ENCODE assay signal across 19 cellular contexts in the genomic region with DNA sequence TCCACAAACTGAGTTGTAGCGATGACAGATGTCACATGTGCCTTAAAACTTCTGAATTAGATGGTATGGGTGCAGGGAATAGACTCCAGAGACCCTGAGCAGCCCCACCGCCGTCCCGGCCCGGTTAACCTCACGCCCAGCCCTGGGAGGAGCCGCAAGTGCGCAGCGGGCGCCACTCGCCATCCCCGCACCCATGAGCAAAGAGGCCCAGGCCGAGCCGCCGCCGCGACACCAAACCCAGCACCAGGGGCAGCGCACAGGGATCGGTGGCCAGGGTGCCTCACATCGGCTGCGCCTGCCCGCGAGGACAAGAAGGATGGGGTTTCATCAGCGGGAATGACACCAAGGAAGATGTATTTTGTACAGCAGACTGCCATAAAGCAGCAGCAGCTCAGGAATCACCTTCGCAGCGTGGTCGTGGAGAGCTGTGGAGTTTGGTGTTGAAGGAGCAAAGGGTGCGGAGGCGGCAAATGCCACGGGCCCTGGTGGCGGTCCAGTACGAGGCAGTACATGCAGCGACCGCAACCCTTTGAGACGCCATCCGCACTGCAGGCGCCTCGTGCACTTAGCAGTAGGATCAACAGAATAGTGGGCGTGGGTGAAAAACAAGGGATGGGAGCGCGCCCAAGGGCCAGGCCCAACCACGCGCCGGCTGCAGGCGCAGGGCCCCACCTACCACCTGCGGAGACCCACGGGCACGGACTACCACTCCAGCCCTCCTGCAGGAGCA.
"Had no signal": no experiment of that assay in that cellular context is flagged by ENCODE, and none has a peak within 500 bp of the region (broad histone marks: within the 10 kb centered on the region; RNA-seq: fewer than 3 reads in every experiment).

No MANE protein-coding gene starts in this region.

- ATAC-seq: effector memory CD8-positive, alpha-beta T cell; gastrocnemius medialis; naive thymus-derived CD4-positive, alpha-beta T cell; pancreas had no signal

- H3K27me3 Mint-ChIP-seq: progenitor cell of endocrine pancreas had no signal

- DNase-seq: cortex of kidney; effector memory CD8-positive, alpha-beta T cell; gastrocnemius medialis; heart right ventricle; hypothalamus; kidney glomerular epithelial cell; naive thymus-derived CD4-positive, alpha-beta T cell; nucleus accumbens; right cardiac atrium; small intestine; stimulated activated CD4-positive, alpha-beta T cell treated with anti-CD3 and anti-CD28 coated beads, Interleukin-12 subunit alpha, Interleukin-12 subunit beta, amount 100 ng/mL, for 4 hours; stimulated activated naive CD4-positive, alpha-beta T cell treated with Interleukin-2 at 50 U/mL for 16 hours; testis had no signal

- H3K27ac ChIP-seq: epithelial cell of prostate, esophagus muscularis mucosa, gastrocnemius medialis, heart right ventricle, pancreas, testis, tibial nerve had no signal

- H3K36me3 ChIP-seq: esophagus muscularis mucosa, gastrocnemius medialis, heart right ventricle, pancreas, tibial nerve had no signal

- H3K9me3 ChIP-seq: esophagus muscularis mucosa, gastrocnemius medialis, heart right ventricle, pancreas, testis, tibial nerve had no signal

- H3K4me1 Mint-ChIP-seq: naive thymus-derived CD4-positive, alpha-beta T cell; neural crest cell had no signal

- H3K36me3 Mint-ChIP-seq: naive thymus-derived CD4-positive, alpha-beta T cell had no signal

- H3K9me3 Mint-ChIP-seq: effector memory CD8-positive, alpha-beta T cell; naive thymus-derived CD4-positive, alpha-beta T cell; neural crest cell had no signal

- H3K4me1 ChIP-seq: gastrocnemius medialis, heart right ventricle, pancreas, testis, tibial nerve had no signal

- H3K27ac Mint-ChIP-seq: effector memory CD8-positive, alpha-beta T cell; naive thymus-derived CD4-positive, alpha-beta T cell; progenitor cell of endocrine pancreas had no signal

- H3K27me3 ChIP-seq: esophagus muscularis mucosa, gastrocnemius medialis, heart right ventricle, pancreas, testis, tibial nerve had no signal

- H3K4me3 ChIP-seq: esophagus muscularis mucosa, gastrocnemius medialis, heart right ventricle, pancreas, tibial nerve had no signal

- H3K4me3 Mint-ChIP-seq: effector memory CD8-positive, alpha-beta T cell; naive thymus-derived CD4-positive, alpha-beta T cell; neural crest cell had no signal
